10 cellular contexts compared by ENCODE assay signal in genomic region chr7:65268782-65269149, GRCh38.
A peak's percentile ranks its signal among the peaks of the same experiment; 100 is the strongest.
DNase-seq lines count a peak whose midpoint lies in the region; ATAC-seq, FAIRE-seq and TF ChIP-seq lines count a peak whose summit lies in the region.
"Had no signal": no experiment of that assay in that cellular context is flagged by ENCODE, and none has a peak within 500 bp of the region (broad histone marks: within the 10 kb centered on the region; RNA-seq: fewer than 3 reads in every experiment).

No MANE protein-coding gene starts in this region.

- TF ChIP-seq EP300 in K562 (IDR thresholded peaks at IDR 0.05; ENCODE audit: low read length) (no peak), upper lobe of left lung (IDR thresholded peaks at IDR 0.05) (no peak)

- peaks cover 49% of the 10 kb centered on the region for H3K27me3 Mint-ChIP-seq in CD8-positive, alpha-beta T cell (ENCODE audit: low read depth)
- H3K27me3 Mint-ChIP-seq in natural killer cell treated with Interleukin-12 subunit alpha and Interleukin-12 subunit beta and Interleukin-15 and Interleukin-18, amount 100 ng/mL, for 72 hours, result peaks cover 26 to 32% of the 10 kb centered on the region in 2 donors

- peaks cover 10% of the 10 kb centered on the region for H3K4me1 ChIP-seq in CD8-positive, alpha-beta T cell (ENCODE audit: insufficient read depth, low read length)
- H3K4me1 ChIP-seq in IMR-90 (ENCODE audit: control insufficient read depth, insufficient read depth, low read length), result no peaks in the 10 kb centered on the region
- H3K4me1 ChIP-seq in K562 (replicated peaks in 1 of 2; ENCODE audit: control insufficient read depth in 2 of 2, insufficient read depth in 2 of 2, low read length in 2 of 2), result peaks cover 5 to 16% of the 10 kb centered on the region in 2 experiments; a peak in 4 of 5 replicates
- H3K4me1 ChIP-seq in upper lobe of left lung, result peaks cover 5 to 11% (median 7%) of the 10 kb centered on the region in 4 donors
- H3K4me1 ChIP-seq: foreskin keratinocyte had no signal

- peaks cover 6% of the 10 kb centered on the region for H3K9me3 Mint-ChIP-seq in CD8-positive, alpha-beta T cell
- H3K9me3 Mint-ChIP-seq in natural killer cell treated with Interleukin-12 subunit alpha and Interleukin-12 subunit beta and Interleukin-15 and Interleukin-18, amount 100 ng/mL, for 72 hours, result no peaks in the 10 kb centered on the region

- no peak overlapping the region for H3K4me3 ChIP-seq in CD8-positive, alpha-beta T cell (ENCODE audit: low read depth, low read length)
- no peak overlapping the region for H3K4me3 ChIP-seq in IMR-90 (ENCODE audit: insufficient read depth, low read depth, low read length)
- 0 out of 2 replicates have a peak overlapping the region, but pooled peaks have one; percentile 60 for H3K4me3 ChIP-seq in K562
- H3K4me3 ChIP-seq in upper lobe of left lung, result no peak overlapping the region

- H3K9me3 ChIP-seq in CD8-positive, alpha-beta T cell (ENCODE audit: low read length), result no peaks in the 10 kb centered on the region
- no peaks in the 10 kb centered on the region for H3K9me3 ChIP-seq in IMR-90 (ENCODE audit: control insufficient read depth, insufficient read depth, low read length)
- H3K9me3 ChIP-seq in K562 (replicated peaks; ENCODE audit: control insufficient read depth, insufficient read depth, low read depth, low read length), result 0 out of 2 replicates have a peak, but pooled peaks cover 2% of the 10 kb centered on the region
- no peaks in the 10 kb centered on the region for H3K9me3 ChIP-seq in upper lobe of left lung

- H3K36me3 Mint-ChIP-seq in CD8-positive, alpha-beta T cell, result no peaks in the 10 kb centered on the region
- H3K36me3 Mint-ChIP-seq in natural killer cell treated with Interleukin-12 subunit alpha and Interleukin-12 subunit beta and Interleukin-15 and Interleukin-18, amount 100 ng/mL, for 72 hours, result no peaks in the 10 kb centered on the region

- H4K8ac ChIP-seq in IMR-90 (ENCODE audit: low read depth in 2 of 2, low read length in 2 of 2), result no peak overlapping the region

- no peaks in the 10 kb centered on the region for H3K79me1 ChIP-seq in IMR-90 (ENCODE audit: low read depth in 1 of 2, low read length in 2 of 2)

- POLR2A ChIA-PET in CD8-positive, alpha-beta T cell (lab: Charles Lee), result no interaction called here
- POLR2A ChIA-PET in IMR-90 (lab: Charles Lee; ENCODE audit: unreplicated experiment), result no interaction called here
- POLR2A ChIA-PET in K562 (lab: Yijun Ruan, JAX), result interaction anchor here (0.6 to 1.4 kb wide), 4 partner anchors 18 to 310 kb away, joined by 3 to 4 read pairs (median 3); partner anchors contain the start of gene ZNF92

- H4K91ac ChIP-seq in IMR-90 (ENCODE audit: insufficient read depth, low read depth, low read length), result no peak overlapping the region

- FAIRE-seq in K562 (lab: Jason Lieb, UNC), result no peak

- in situ Hi-C loops in IMR-90 (cut with MboI; ENCODE audit: low sequenced_read_pairs), result no loop called here
- in situ Hi-C loops in K562 (cut with MboI), result no loop called here

- peaks cover 4% of the 10 kb centered on the region for H3K27me3 ChIP-seq in CD8-positive, alpha-beta T cell (ENCODE audit: insufficient read depth, low read length)
- H3K27me3 ChIP-seq in IMR-90 (ENCODE audit: control insufficient read depth, insufficient read depth, low read length) (no peaks in the 10 kb centered on the region), K562 (ENCODE audit: control insufficient read depth in 2 of 2, insufficient read depth in 2 of 2, low read length in 2 of 2) (peaks cover 0 to 31% of the 10 kb centered on the region in 2 experiments; a peak in 1 of 5 replicates), upper lobe of left lung (peaks cover 0 to 9% (median 8%) of the 10 kb centered on the region in 4 donors)

- H3K9me1 ChIP-seq in IMR-90 (ENCODE audit: insufficient read depth, low read length), result no peaks in the 10 kb centered on the region
- H3K9me1 ChIP-seq in K562 (ENCODE audit: control insufficient read depth, insufficient read depth, low read length), result no peaks in the 10 kb centered on the region

- TF ChIP-seq POLR2A in IMR-90 (IDR thresholded peaks at IDR 0.05; ENCODE audit: low read depth, low read length) (no peak), K562 (conservative IDR thresholded peaks at IDR 0.05) (no peak), upper lobe of left lung (IDR thresholded peaks at IDR 0.05) (no peak)

- no peak overlapping the region for H2BK20ac ChIP-seq in IMR-90 (ENCODE audit: low read depth, low read length)

- no peak overlapping the region for H2AK9ac ChIP-seq in IMR-90 (replicated peaks; ENCODE audit: low read depth, low read length, poor library complexity)

- no peak overlapping the region for H3K27ac Mint-ChIP-seq in CD8-positive, alpha-beta T cell
- H3K27ac Mint-ChIP-seq in natural killer cell treated with Interleukin-12 subunit alpha and Interleukin-12 subunit beta and Interleukin-15 and Interleukin-18, amount 100 ng/mL, for 72 hours, result no peak overlapping the region

- TF ChIP-seq RAD21 in IMR-90 (IDR thresholded peaks at IDR 0.05; ENCODE audit: low read length), result no peak
- no peak for TF ChIP-seq RAD21 in K562 (CRISPR knock-in tag; conservative IDR thresholded peaks at IDR 0.05 in 1 of 2, IDR thresholded peaks at IDR 0.05 in 1 of 2)

- intact Hi-C loops in CD8-positive, alpha-beta T cell (cut with DNase I, micrococcal nuclease), result no loop called here
- intact Hi-C loops in IMR-90 (cut with micrococcal nuclease), result no loop called here
- intact Hi-C loops in K562 (cut with micrococcal nuclease), result no loop called here

- H3K4ac ChIP-seq in IMR-90 (ENCODE audit: low read depth, low read length), result no peak overlapping the region

- peak overlapping the region; percentile 76 for H3K4me3 Mint-ChIP-seq in CD8-positive, alpha-beta T cell
- peak overlapping the region; percentile 81 for H3K4me3 Mint-ChIP-seq in natural killer cell treated with Interleukin-12 subunit alpha and Interleukin-12 subunit beta and Interleukin-15 and Interleukin-18, amount 100 ng/mL, for 72 hours

- TF ChIP-seq CTCF in CD8-positive, alpha-beta T cell (IDR thresholded peaks at IDR 0.05), result no peak
- TF ChIP-seq CTCF in IMR-90 (conservative IDR thresholded peaks at IDR 0.05; ENCODE audit: low read depth, low read length) (no peak), K562 (IDR thresholded peaks at IDR 0.05 in 2 of 3, conservative IDR thresholded peaks at IDR 0.05 in 1 of 3; ENCODE audit: insufficient read depth in 2 of 3, low read depth in 1 of 3, low read length in 3 of 3) (no peak), upper lobe of left lung (IDR thresholded peaks at IDR 0.05) (no peak)

- peaks cover 11% of the 10 kb centered on the region; the same call in 2 of the 3 replicates for H3K79me2 ChIP-seq in K562 (ENCODE audit: control insufficient read depth, insufficient read depth, low read length)

- no peak overlapping the region for H3K23ac ChIP-seq in IMR-90 (ENCODE audit: low read depth, low read length)

- no peak overlapping the region for H2BK120ac ChIP-seq in IMR-90 (ENCODE audit: low read depth, low read length)

- H2AFZ ChIP-seq in IMR-90 (replicated peaks; ENCODE audit: low read length, poor library complexity) (no peak overlapping the region), K562 (ENCODE audit: low read depth, low read length) (peak overlapping the region; percentile 98; the same call in 1 of the 2 replicates)

- no peaks in the 10 kb centered on the region for H4K20me1 ChIP-seq in IMR-90 (ENCODE audit: insufficient read depth, low read length)
- H4K20me1 ChIP-seq in K562 (replicated peaks; ENCODE audit: control insufficient read depth, insufficient read depth, low read length), result no peaks in the 10 kb centered on the region

- ATAC-seq in CD8-positive, alpha-beta T cell, result no peak
- no peak for ATAC-seq in IMR-90 (ENCODE audit: low read depth)
- no peak for ATAC-seq in K562
- no peak for ATAC-seq in natural killer cell treated with Interleukin-12 subunit alpha and Interleukin-12 subunit beta and Interleukin-15 and Interleukin-18, amount 100 ng/mL, for 72 hours
- no peak for ATAC-seq in GM19463 (IDR thresholded peaks at IDR 0.05; ENCODE audit: unreplicated experiment)
- ATAC-seq in upper lobe of left lung (ENCODE audit: low FRiP score in 2 of 2), result no peak
- no peak for ATAC-seq in GM21447 (IDR thresholded peaks at IDR 0.05; ENCODE audit: unreplicated experiment)

- no peak overlapping the region for H3K56ac ChIP-seq in IMR-90 (ENCODE audit: extremely low read depth, insufficient read depth, low read length)

- H3K36me3 ChIP-seq in CD8-positive, alpha-beta T cell (ENCODE audit: insufficient read depth, low read length), result no peaks in the 10 kb centered on the region
- H3K36me3 ChIP-seq in IMR-90 (ENCODE audit: control insufficient read depth, insufficient read depth, low read length) (no peaks in the 10 kb centered on the region), K562 (ENCODE audit: control insufficient read depth, insufficient read depth, low read length) (no peaks in the 10 kb centered on the region), upper lobe of left lung (no peaks in the 10 kb centered on the region)

- no peak overlapping the region for H2BK15ac ChIP-seq in IMR-90 (ENCODE audit: low read depth, low read length)

- H3K18ac ChIP-seq in IMR-90 (ENCODE audit: low read depth, low read length), result no peak overlapping the region

- H3K14ac ChIP-seq in IMR-90 (replicated peaks; ENCODE audit: low read depth, low read length), result no peak overlapping the region

- no peak overlapping the region for H3K27ac ChIP-seq in CD8-positive, alpha-beta T cell (ENCODE audit: low read depth, low read length)
- H3K27ac ChIP-seq in IMR-90 (ENCODE audit: insufficient read depth, low read length) (no peak overlapping the region), K562 (ENCODE audit: extremely low read depth, low read depth, low read length) (no peak overlapping the region), upper lobe of left lung (no peak overlapping the region)
- H3K27ac ChIP-seq: foreskin keratinocyte had no signal

- H4K5ac ChIP-seq in IMR-90 (ENCODE audit: low read depth, low read length), result no peak overlapping the region

- no TSS peak for BruUV-seq in IMR-90 (replicated peaks; lab: Mats Ljungman, UMichigan)
- no TSS peak for BruUV-seq in K562 (replicated peaks; lab: Mats Ljungman, UMichigan)

- H3K9ac ChIP-seq in IMR-90 (ENCODE audit: low read depth, low read length) (no peak overlapping the region), K562 (ENCODE audit: insufficient read depth in 1 of 2, low read depth in 2 of 2, low read length in 2 of 2) (peak overlapping the region in 1 of 2 experiments; percentile 72; a peak in 1 of 4 replicates)

- dilution Hi-C loops in IMR-90 (cut with HindIII; ENCODE audit: low sequenced_read_pairs, unreplicated experiment), result no loop called here

- DNase-seq in CD8-positive, alpha-beta T cell, result no peak
- no peak for DNase-seq in IMR-90
- DNase-seq in K562 (ENCODE audit: extremely low read depth in 1 of 4, low spot score in 3 of 4), result no peak
- DNase-seq in natural killer cell treated with Interleukin-12 subunit alpha and Interleukin-12 subunit beta and Interleukin-15 and Interleukin-18, amount 100 ng/mL, for 72 hours (ENCODE audit: low spot score), result no peak
- DNase-seq in upper lobe of left lung, result no peak
- DNase-seq in NAMALWA (ENCODE audit: low spot score), result no peak
- DNase-seq: foreskin keratinocyte, HCEC 1CT had no signal

- H2BK5ac ChIP-seq in IMR-90 (ENCODE audit: low read depth, low read length, poor library complexity, severe bottlenecking), result no peak overlapping the region

- CTCF ChIA-PET in CD8-positive, alpha-beta T cell (lab: Charles Lee), result no interaction called here
- CTCF ChIA-PET in IMR-90 (lab: Yijun Ruan, JAX) (no interaction called here), K562 (lab: Yijun Ruan, JAX; ENCODE audit: low intra/inter-chr PET ratio) (no interaction called here)

- H3K4me1 Mint-ChIP-seq in CD8-positive, alpha-beta T cell (ENCODE audit: low read depth), result peaks cover 14% of the 10 kb centered on the region
- peaks cover 0 to 2% of the 10 kb centered on the region in 2 donors for H3K4me1 Mint-ChIP-seq in natural killer cell treated with Interleukin-12 subunit alpha and Interleukin-12 subunit beta and Interleukin-15 and Interleukin-18, amount 100 ng/mL, for 72 hours (ENCODE audit: low read depth in 2 of 2)

- H2AK5ac ChIP-seq in IMR-90 (ENCODE audit: low read depth, low read length), result no peak overlapping the region

- H3K4me2 ChIP-seq in IMR-90 (ENCODE audit: low read depth, low read length) (peak overlapping the region; percentile 66; the same call in 1 of the 2 replicates), K562 (ENCODE audit: insufficient read depth, low read length) (peak overlapping the region; percentile 94)

- no CpG with 5 or more reads among the region's 3 CpGs for WGBS in IMR-90 (ENCODE audit: extremely low coverage in 2 of 2, insufficient read length in 1 of 2), 2 experiments
- 7% methylated on average over 3 of the region's 3 CpGs for WGBS in K562 (ENCODE audit: insufficient coverage, low coverage, missing lambda C conversion rate)
- WGBS in upper lobe of left lung, 2 donors, result 44 to 68% methylated on average over 3 of the region's 3 CpGs
